8 cellular contexts compared by ENCODE assay signal in the genomic region with DNA sequence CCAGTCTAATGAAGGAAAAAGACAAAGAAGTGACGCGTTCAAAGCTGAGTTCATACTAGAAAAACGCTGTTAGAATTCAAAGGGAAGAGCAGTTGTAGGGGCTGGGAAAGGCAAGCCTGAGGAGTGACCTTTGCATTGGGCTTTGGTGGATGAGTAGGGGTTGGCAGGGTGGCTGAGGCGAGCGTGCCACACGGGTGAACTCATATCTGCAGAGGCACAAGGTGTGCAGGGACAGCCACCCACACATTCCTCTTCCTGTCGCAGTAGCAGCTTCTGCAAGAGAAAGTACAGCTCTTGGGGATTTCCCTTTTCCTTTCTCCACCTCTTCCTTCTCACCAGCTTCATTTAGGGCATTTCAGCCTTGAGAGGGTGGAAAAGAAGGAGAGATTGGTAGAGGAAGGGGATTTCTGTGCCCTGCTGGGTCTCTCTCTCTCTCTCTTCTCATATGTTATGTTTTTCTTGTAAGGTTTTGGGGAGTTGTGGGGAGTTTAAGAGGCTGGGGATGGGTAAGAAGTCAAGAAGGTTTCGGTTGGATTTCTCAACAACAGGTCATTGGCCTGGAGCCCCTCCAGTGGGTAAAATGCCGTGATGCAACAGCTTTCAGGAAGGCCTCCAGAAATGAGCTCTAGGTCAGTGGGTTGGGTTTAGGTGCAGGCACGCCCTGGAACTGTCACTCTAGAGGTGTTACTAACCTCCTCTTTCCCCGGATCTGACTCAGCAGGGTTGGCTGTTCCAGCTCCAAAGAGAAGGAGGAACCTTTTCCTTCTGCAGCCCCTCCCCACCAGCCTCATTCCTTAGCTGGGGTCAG. TPM values are rescaled to one million over a fixed set of nuclear protein-coding genes. Genes with fewer than 3 reads are reported as not detected.
DNase-seq lines count a peak whose midpoint lies in the region; ATAC-seq and TF ChIP-seq lines count a peak whose summit lies in the region.

No MANE protein-coding gene starts in this region.

- DNase-seq in NOMO-1 treated with DMSO at 0.1 percent for 48 hours (lab: John Stamatoyannopoulos, UW; ENCODE audit: unreplicated experiment) (peak; percentile 98), activated T-cell treated with anti-CD3 and anti-CD28 coated beads for 48 hours (ENCODE audit: low read depth) (peak; percentile 60), fibroblast of the aortic adventitia (ENCODE audit: low read depth) (peak; percentile 91), mesenteric fat pad (ENCODE audit: low spot score) (no peak), globus pallidus (ENCODE audit: low spot score) (no peak)

- peak; percentile 48 for ATAC-seq in GM18498 (IDR thresholded peaks at IDR 0.05; ENCODE audit: unreplicated experiment)
- ATAC-seq in HG02763 (IDR thresholded peaks at IDR 0.05; ENCODE audit: unreplicated experiment), result peak; percentile 33

- peaks cover 18% of the 10 kb centered on the region for H3K36me3 ChIP-seq in skeletal muscle satellite cell (ENCODE audit: insufficient read depth, low read length)

- H3K27me3 ChIP-seq in skeletal muscle satellite cell (ENCODE audit: control insufficient read depth, insufficient read depth, low read length), result no peaks in the 10 kb centered on the region

- no peaks in the 10 kb centered on the region for H3K9me3 ChIP-seq in skeletal muscle satellite cell (replicated peaks; ENCODE audit: low read length)

- peaks cover 67% of the 10 kb centered on the region for H3K4me1 ChIP-seq in skeletal muscle satellite cell (ENCODE audit: control insufficient read depth, insufficient read depth, low read length)

- H3K4me2 ChIP-seq in skeletal muscle satellite cell (ENCODE audit: low read length), result peak overlapping the region; percentile 50

- TF ChIP-seq CTCF in fibroblast of the aortic adventitia (IDR thresholded peaks at IDR 0.05; ENCODE audit: insufficient read depth, low read length), result no peak

- peak overlapping the region; percentile 76 for H3K9ac ChIP-seq in skeletal muscle satellite cell (ENCODE audit: low read depth, low read length)

- H3K4me3 ChIP-seq in fibroblast of the aortic adventitia (ENCODE audit: low read depth, low read length), result no peak overlapping the region
- H3K4me3 ChIP-seq in skeletal muscle satellite cell (ENCODE audit: low read length), result no peak overlapping the region

RNA-seq across cellular contexts. Expression of gene ODC1, which starts 40.1 kb away (rescaled TPM):
- total RNA-seq in fibroblast of the aortic adventitia (ENCODE audit: low replicate concordance), result 41.4 and 129 TPM in 2 replicates
- total RNA-seq in skeletal muscle satellite cell (2012; rRNA removed), result 312 and 358 TPM in 2 replicates
- 32.8 TPM for total RNA-seq in mesenteric fat pad

Comparison
In these comparisons a context has a peak if more than half of its experiments do, and no peak if none do; other contexts are left out.
1. DNase-seq: peak in NOMO-1 treated with DMSO at 0.1 percent for 48 hours (single experiment), activated T-cell treated with anti-CD3 and anti-CD28 coated beads for 48 hours (single experiment) and fibroblast of the aortic adventitia (single experiment); none in mesenteric fat pad (single experiment) and globus pallidus (single experiment).